In genomic region chr19:45340232-45340898, GRCh38 we compare ENCODE assay signal across 2 cellular contexts.
TF ChIP-seq lines count a peak whose summit lies in the region.

TSS of gene KLC3 (plus strand) at chr19:45340750. CDS start at chr19:45345542, 4,792 bp downstream.

TF ChIP-seq in SK-N-SH, 30 proteins besides CTCF, POLR2A, EP300 and RAD21 (continued from another document):
- TF ChIP-seq, protein P1, sequence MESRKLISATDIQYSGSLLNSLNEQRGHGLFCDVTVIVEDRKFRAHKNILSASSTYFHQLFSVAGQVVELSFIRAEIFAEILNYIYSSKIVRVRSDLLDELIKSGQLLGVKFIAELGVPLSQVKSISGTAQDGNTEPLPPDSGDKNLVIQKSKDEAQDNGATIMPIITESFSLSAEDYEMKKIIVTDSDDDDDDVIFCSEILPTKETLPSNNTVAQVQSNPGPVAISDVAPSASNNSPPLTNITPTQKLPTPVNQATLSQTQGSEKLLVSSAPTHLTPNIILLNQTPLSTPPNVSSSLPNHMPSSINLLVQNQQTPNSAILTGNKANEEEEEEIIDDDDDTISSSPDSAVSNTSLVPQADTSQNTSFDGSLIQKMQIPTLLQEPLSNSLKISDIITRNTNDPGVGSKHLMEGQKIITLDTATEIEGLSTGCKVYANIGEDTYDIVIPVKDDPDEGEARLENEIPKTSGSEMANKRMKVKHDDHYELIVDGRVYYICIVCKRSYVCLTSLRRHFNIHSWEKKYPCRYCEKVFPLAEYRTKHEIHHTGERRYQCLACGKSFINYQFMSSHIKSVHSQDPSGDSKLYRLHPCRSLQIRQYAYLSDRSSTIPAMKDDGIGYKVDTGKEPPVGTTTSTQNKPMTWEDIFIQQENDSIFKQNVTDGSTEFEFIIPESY (IDR thresholded peaks at IDR 0.05; ENCODE audit: borderline replicate concordance, low read depth) = no peak
- no peak for TF ChIP-seq TCF12 (IDR thresholded peaks at IDR 0.05)
- TF ChIP-seq ELF1 (IDR thresholded peaks at IDR 0.05) = no peak
- no peak for TF ChIP-seq RXRA (IDR thresholded peaks at IDR 0.05; ENCODE audit: borderline replicate concordance, low read depth)
- TF ChIP-seq EZH2phosphoT487 (IDR thresholded peaks at IDR 0.05; ENCODE audit: borderline replicate concordance, low read depth) = no peak
- TF ChIP-seq PBX3 (IDR thresholded peaks at IDR 0.05) = no peak
- no peak for TF ChIP-seq TAF1 (IDR thresholded peaks at IDR 0.05; ENCODE audit: borderline replicate concordance, low read depth, low read length)
- TF ChIP-seq FOSL2 (IDR thresholded peaks at IDR 0.05; ENCODE audit: borderline replicate concordance, low read depth) = no peak
- no peak for TF ChIP-seq TEAD4 (IDR thresholded peaks at IDR 0.05; ENCODE audit: borderline replicate concordance, insufficient read depth)
- TF ChIP-seq SIN3A (IDR thresholded peaks at IDR 0.05; ENCODE audit: borderline replicate concordance, low read depth, low read length) = no peak
- TF ChIP-seq GATA2 (CRISPR knock-in tag; IDR thresholded peaks at IDR 0.05) = no peak
- no peak for TF ChIP-seq USF1 (IDR thresholded peaks at IDR 0.05; ENCODE audit: borderline replicate concordance, low read depth)

TF ChIP-seq in SK-N-SH treated with all-trans-retinoic acid at 6 μM for 48 hours, 23 proteins besides CTCF, POLR2A, EP300 and RAD21 (continued from another document):
- TF ChIP-seq, protein P2, sequence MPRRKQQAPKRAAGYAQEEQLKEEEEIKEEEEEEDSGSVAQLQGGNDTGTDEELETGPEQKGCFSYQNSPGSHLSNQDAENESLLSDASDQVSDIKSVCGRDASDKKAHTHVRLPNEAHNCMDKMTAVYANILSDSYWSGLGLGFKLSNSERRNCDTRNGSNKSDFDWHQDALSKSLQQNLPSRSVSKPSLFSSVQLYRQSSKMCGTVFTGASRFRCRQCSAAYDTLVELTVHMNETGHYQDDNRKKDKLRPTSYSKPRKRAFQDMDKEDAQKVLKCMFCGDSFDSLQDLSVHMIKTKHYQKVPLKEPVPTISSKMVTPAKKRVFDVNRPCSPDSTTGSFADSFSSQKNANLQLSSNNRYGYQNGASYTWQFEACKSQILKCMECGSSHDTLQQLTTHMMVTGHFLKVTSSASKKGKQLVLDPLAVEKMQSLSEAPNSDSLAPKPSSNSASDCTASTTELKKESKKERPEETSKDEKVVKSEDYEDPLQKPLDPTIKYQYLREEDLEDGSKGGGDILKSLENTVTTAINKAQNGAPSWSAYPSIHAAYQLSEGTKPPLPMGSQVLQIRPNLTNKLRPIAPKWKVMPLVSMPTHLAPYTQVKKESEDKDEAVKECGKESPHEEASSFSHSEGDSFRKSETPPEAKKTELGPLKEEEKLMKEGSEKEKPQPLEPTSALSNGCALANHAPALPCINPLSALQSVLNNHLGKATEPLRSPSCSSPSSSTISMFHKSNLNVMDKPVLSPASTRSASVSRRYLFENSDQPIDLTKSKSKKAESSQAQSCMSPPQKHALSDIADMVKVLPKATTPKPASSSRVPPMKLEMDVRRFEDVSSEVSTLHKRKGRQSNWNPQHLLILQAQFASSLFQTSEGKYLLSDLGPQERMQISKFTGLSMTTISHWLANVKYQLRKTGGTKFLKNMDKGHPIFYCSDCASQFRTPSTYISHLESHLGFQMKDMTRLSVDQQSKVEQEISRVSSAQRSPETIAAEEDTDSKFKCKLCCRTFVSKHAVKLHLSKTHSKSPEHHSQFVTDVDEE (CRISPR knock-in tag; IDR thresholded peaks at IDR 0.05) = no peak
- TF ChIP-seq ZNF565 (CRISPR knock-in tag; conservative IDR thresholded peaks at IDR 0.05; ENCODE audit: low read depth) = no peak
- TF ChIP-seq ZC3H10 (CRISPR knock-in tag; IDR thresholded peaks at IDR 0.05) = no peak
- TF ChIP-seq ZFP30 (CRISPR knock-in tag; IDR thresholded peaks at IDR 0.05) = no peak
